ENCODE assay signal across 14 cellular contexts in the genomic region with DNA sequence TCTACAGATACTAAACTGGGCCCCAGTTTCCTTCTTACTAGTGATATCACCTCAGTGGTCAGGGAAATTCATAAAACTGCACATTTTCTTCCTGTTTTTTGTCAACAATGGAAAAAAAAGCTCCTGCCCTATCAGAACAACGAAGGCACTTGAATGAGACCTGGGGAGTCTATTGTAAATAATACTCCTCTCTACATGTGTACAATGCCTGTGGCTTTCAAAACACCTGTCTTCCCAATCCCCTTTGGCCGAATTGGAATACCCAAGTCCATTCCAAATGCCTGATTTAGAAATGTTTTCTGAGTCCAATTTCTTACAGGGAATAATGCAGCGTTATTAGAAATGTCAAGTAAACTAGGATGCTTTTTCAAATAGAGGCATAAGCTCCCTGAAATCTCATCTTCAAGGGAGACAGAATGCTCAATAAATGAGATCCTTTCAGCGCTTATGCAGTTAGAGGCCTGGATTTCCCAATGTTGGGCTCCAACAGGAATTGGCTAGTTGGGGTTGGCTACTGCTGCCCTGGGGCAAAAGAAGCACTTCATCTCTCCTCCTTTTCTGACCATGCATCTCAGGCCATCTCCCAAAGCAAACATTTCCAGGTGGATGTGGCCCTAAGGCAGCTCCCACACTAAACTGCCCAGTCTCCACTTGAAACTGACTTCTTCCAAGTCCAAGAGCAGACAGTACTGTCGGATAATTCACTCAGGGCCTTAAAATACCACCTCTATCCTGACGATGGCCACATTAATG.
A peak's percentile ranks its signal among the peaks of the same experiment; 100 is the strongest.
DNase-seq lines count a peak whose midpoint lies in the region; ATAC-seq and TF ChIP-seq lines count a peak whose summit lies in the region.
"Had no signal": no experiment of that assay in that cellular context is flagged by ENCODE, and none has a peak within 500 bp of the region (broad histone marks: within the 10 kb centered on the region; RNA-seq: fewer than 3 reads in every experiment).

No MANE protein-coding gene starts in this region.

- peaks cover 30 to 61% (median 55%) of the 10 kb centered on the region in 4 donors for H3K4me1 Mint-ChIP-seq in CD4-positive, CD25-positive, alpha-beta regulatory T cell
- H3K4me1 Mint-ChIP-seq in immature natural killer cell, result peaks cover 83 to 96% of the 10 kb centered on the region in 2 donors
- H3K4me1 Mint-ChIP-seq: endodermal cell had no signal

- H3K27ac Mint-ChIP-seq in CD4-positive, CD25-positive, alpha-beta regulatory T cell, result peak overlapping the region; percentile 97 to 100 (median 99)
- H3K27ac Mint-ChIP-seq in immature natural killer cell, result peak overlapping the region; percentile 99 to 100 (median 99)
- H3K27ac Mint-ChIP-seq: endodermal cell had no signal

- H3K4me2 ChIP-seq in DOHH2 (ENCODE audit: low read length) (peak overlapping the region; percentile 56; the same call in 1 of the 2 replicates), OCI-LY7 (ENCODE audit: low read length) (no peak overlapping the region; the same call in 1 of the 2 replicates)

- H3K27me3 ChIP-seq in CD4-positive, CD25-positive, alpha-beta regulatory T cell (ENCODE audit: control insufficient read depth, insufficient read depth, low read length), result no peaks in the 10 kb centered on the region
- H3K27me3 ChIP-seq in DOHH2 (ENCODE audit: control insufficient read depth, low read length) (no peaks in the 10 kb centered on the region), prostate gland (replicated peaks; ENCODE audit: insufficient read depth) (no peaks in the 10 kb centered on the region), gastrocnemius medialis (no peaks in the 10 kb centered on the region)

- peak overlapping the region; percentile 95 for H3K27ac ChIP-seq in CD4-positive, CD25-positive, alpha-beta regulatory T cell (ENCODE audit: insufficient read depth, low read length, poor library complexity, severe bottlenecking)
- no peak overlapping the region for H3K27ac ChIP-seq in DOHH2 (ENCODE audit: low read depth, low read length)
- peak overlapping the region; percentile 89 for H3K27ac ChIP-seq in OCI-LY7 (ENCODE audit: low read depth, low read length, poor library complexity, severe bottlenecking)
- H3K27ac ChIP-seq in prostate gland, result no peak overlapping the region
- no peak overlapping the region for H3K27ac ChIP-seq in gastrocnemius medialis

- H3K27me3 Mint-ChIP-seq in CD4-positive, CD25-positive, alpha-beta regulatory T cell, result no peaks in the 10 kb centered on the region
- peaks cover 10 to 40% (median 37%) of the 10 kb centered on the region in 3 donors for H3K27me3 Mint-ChIP-seq in immature natural killer cell (ENCODE audit: low read depth in 3 of 3)

- peaks cover 27% of the 10 kb centered on the region for H3K79me2 ChIP-seq in DOHH2 (ENCODE audit: control insufficient read depth, low read length)
- H3K79me2 ChIP-seq in OCI-LY7 (ENCODE audit: insufficient read depth, low read depth, low read length), result peaks cover 15% of the 10 kb centered on the region; the same call in 1 of the 2 replicates

- in situ Hi-C loops in gastrocnemius medialis (cut with MboI; ENCODE audit: low sequenced_read_pairs in 4 of 4), result no loop called here

- peak overlapping the region in 3 of 4 donors; percentile 76 to 91 (median 84) for H3K4me3 Mint-ChIP-seq in CD4-positive, CD25-positive, alpha-beta regulatory T cell
- H3K4me3 Mint-ChIP-seq in immature natural killer cell, result peak overlapping the region; percentile 72 to 88 (median 78)
- H3K4me3 Mint-ChIP-seq: endodermal cell had no signal

- no peak overlapping the region for H3K4me3 ChIP-seq in CD4-positive, CD25-positive, alpha-beta regulatory T cell (ENCODE audit: low read depth, low read length)
- H3K4me3 ChIP-seq in DOHH2 (ENCODE audit: low read length), result no peak overlapping the region
- H3K4me3 ChIP-seq in OCI-LY7 (ENCODE audit: low read depth, low read length, poor library complexity, severe bottlenecking), result no peak overlapping the region
- no peak overlapping the region for H3K4me3 ChIP-seq in prostate gland
- H3K4me3 ChIP-seq in gastrocnemius medialis, result no peak overlapping the region

- TF ChIP-seq CTCF in DOHH2 (IDR thresholded peaks at IDR 0.05; ENCODE audit: low read depth, low read length, poor library complexity, severe bottlenecking) (no peak), OCI-LY7 (conservative IDR thresholded peaks at IDR 0.05; ENCODE audit: low read length) (no peak), prostate gland (IDR thresholded peaks at IDR 0.05) (no peak), gastrocnemius medialis (IDR thresholded peaks at IDR 0.05 in 4 of 5, conservative IDR thresholded peaks at IDR 0.05 in 1 of 5) (no peak)

- H4K20me1 ChIP-seq in DOHH2 (ENCODE audit: control insufficient read depth, insufficient read depth, low read depth, low read length) (no peaks in the 10 kb centered on the region), OCI-LY7 (ENCODE audit: insufficient read depth, low read length) (no peaks in the 10 kb centered on the region)

- no peak overlapping the region for H2AFZ ChIP-seq in OCI-LY7 (ENCODE audit: low read length)

- H3K36me3 Mint-ChIP-seq in CD4-positive, CD25-positive, alpha-beta regulatory T cell, result peaks cover 27% of the 10 kb centered on the region
- peaks cover 14 to 45% (median 22%) of the 10 kb centered on the region in 3 donors for H3K36me3 Mint-ChIP-seq in immature natural killer cell

- H3K9me3 ChIP-seq in CD4-positive, CD25-positive, alpha-beta regulatory T cell (ENCODE audit: control insufficient read depth in 2 of 2, low read length in 2 of 2), result no peaks in the 10 kb centered on the region
- H3K9me3 ChIP-seq in DOHH2 (ENCODE audit: control insufficient read depth, insufficient read depth, low read length) (no peaks in the 10 kb centered on the region), OCI-LY7 (ENCODE audit: low read length) (no peaks in the 10 kb centered on the region), prostate gland (no peaks in the 10 kb centered on the region), gastrocnemius medialis (no peaks in the 10 kb centered on the region)

- 94% methylated on average over 6 of the region's 6 CpGs for WGBS in prostate gland

- H3K4me1 ChIP-seq in CD4-positive, CD25-positive, alpha-beta regulatory T cell (ENCODE audit: control insufficient read depth, insufficient read depth, low read length, poor library complexity, severe bottlenecking), result peaks cover 53% of the 10 kb centered on the region
- H3K4me1 ChIP-seq in DOHH2 (ENCODE audit: control insufficient read depth, low read length) (peaks cover 57% of the 10 kb centered on the region), OCI-LY7 (ENCODE audit: insufficient read depth, low read length, poor library complexity, severe bottlenecking) (peaks cover 59% of the 10 kb centered on the region), prostate gland (replicated peaks) (no peaks in the 10 kb centered on the region), gastrocnemius medialis (peaks cover 20 to 39% of the 10 kb centered on the region in 2 donors)

- POLR2A ChIA-PET in OCI-LY7 (lab: Charles Lee), result interaction anchor here (0.6 to 4.5 kb wide), 5 partner anchors 9 to 509 kb away, joined by 3 to 32 read pairs (median 3); no protein-coding TSS in a partner anchor

- H3K36me3 ChIP-seq in CD4-positive, CD25-positive, alpha-beta regulatory T cell (ENCODE audit: control insufficient read depth, insufficient read depth, low read length), result peaks cover 20% of the 10 kb centered on the region
- H3K36me3 ChIP-seq in DOHH2 (ENCODE audit: control insufficient read depth, low read length), result peaks cover 42% of the 10 kb centered on the region
- peaks cover 85% of the 10 kb centered on the region for H3K36me3 ChIP-seq in OCI-LY7 (ENCODE audit: insufficient read depth, low read length)
- H3K36me3 ChIP-seq in prostate gland, result no peaks in the 10 kb centered on the region
- H3K36me3 ChIP-seq in gastrocnemius medialis, result no peaks in the 10 kb centered on the region

- TF ChIP-seq POLR2A in prostate gland (IDR thresholded peaks at IDR 0.05) (no peak), gastrocnemius medialis (IDR thresholded peaks at IDR 0.05) (no peak)

- H3K9me2 ChIP-seq in DOHH2 (replicated peaks; ENCODE audit: control insufficient read depth, low read length) (no peaks in the 10 kb centered on the region), OCI-LY7 (ENCODE audit: insufficient read depth, low read length) (no peaks in the 10 kb centered on the region)

- BruUV-seq in OCI-LY7 (replicated peaks; lab: Mats Ljungman, UMichigan), result no TSS peak

- CTCF ChIA-PET in OCI-LY7 (lab: Charles Lee; ENCODE audit: unreplicated experiment), result no interaction called here

- no peak for ATAC-seq in CD4-positive, CD25-positive, alpha-beta regulatory T cell (ENCODE audit: low read depth in 2 of 2)
- ATAC-seq in gastrocnemius medialis, result no peak
- ATAC-seq: Panc1 had no signal

- peaks cover 10% of the 10 kb centered on the region; the same call in 1 of the 2 replicates for H3F3A ChIP-seq in DOHH2 (ENCODE audit: control insufficient read depth, insufficient read depth)

- intact Hi-C loops in OCI-LY7 (cut with micrococcal nuclease; ENCODE audit: unreplicated experiment) (no loop called here), prostate gland (cut with DNase I) (no loop called here), gastrocnemius medialis (cut with DNase I; ENCODE audit: low total_unique reads) (no loop called here)

- no peak for DNase-seq in CD4-positive, CD25-positive, alpha-beta regulatory T cell
- DNase-seq in OCI-LY7 (ENCODE audit: low spot score), result no peak
- DNase-seq in immature natural killer cell, result no peak
- DNase-seq in prostate gland (ENCODE audit: low spot score), result no peak
- no peak for DNase-seq in NCI-H1694 treated with DMSO at 0.1 percent for 48 hours (lab: John Stamatoyannopoulos, UW)
- no peak for DNase-seq in gastrocnemius medialis
- DNase-seq: Calu3, endodermal cell, foreskin melanocyte, IMR-90, kidney, retina had no signal

- no peaks in the 10 kb centered on the region for H3K9me3 Mint-ChIP-seq in CD4-positive, CD25-positive, alpha-beta regulatory T cell
- no peaks in the 10 kb centered on the region for H3K9me3 Mint-ChIP-seq in immature natural killer cell
- H3K9me3 Mint-ChIP-seq: endodermal cell had no signal

Comparison
In these comparisons a context has a peak if more than half of its experiments do, and no peak if none do; other contexts are left out.
1. H3K27ac ChIP-seq: peak in CD4-positive, CD25-positive, alpha-beta regulatory T cell (single experiment) and OCI-LY7 (single experiment); none in DOHH2 (single experiment), prostate gland (0 of 2) and gastrocnemius medialis (0 of 4).